2 cellular contexts compared by ENCODE assay signal in genomic region chr17:81295678-81296381, GRCh38.
TF ChIP-seq lines count a peak whose summit lies in the region.

No MANE protein-coding gene starts in this region.

TF ChIP-seq in SK-N-SH, 30 proteins besides CTCF, POLR2A, EP300 and RAD21:
- TF ChIP-seq, protein P1, sequence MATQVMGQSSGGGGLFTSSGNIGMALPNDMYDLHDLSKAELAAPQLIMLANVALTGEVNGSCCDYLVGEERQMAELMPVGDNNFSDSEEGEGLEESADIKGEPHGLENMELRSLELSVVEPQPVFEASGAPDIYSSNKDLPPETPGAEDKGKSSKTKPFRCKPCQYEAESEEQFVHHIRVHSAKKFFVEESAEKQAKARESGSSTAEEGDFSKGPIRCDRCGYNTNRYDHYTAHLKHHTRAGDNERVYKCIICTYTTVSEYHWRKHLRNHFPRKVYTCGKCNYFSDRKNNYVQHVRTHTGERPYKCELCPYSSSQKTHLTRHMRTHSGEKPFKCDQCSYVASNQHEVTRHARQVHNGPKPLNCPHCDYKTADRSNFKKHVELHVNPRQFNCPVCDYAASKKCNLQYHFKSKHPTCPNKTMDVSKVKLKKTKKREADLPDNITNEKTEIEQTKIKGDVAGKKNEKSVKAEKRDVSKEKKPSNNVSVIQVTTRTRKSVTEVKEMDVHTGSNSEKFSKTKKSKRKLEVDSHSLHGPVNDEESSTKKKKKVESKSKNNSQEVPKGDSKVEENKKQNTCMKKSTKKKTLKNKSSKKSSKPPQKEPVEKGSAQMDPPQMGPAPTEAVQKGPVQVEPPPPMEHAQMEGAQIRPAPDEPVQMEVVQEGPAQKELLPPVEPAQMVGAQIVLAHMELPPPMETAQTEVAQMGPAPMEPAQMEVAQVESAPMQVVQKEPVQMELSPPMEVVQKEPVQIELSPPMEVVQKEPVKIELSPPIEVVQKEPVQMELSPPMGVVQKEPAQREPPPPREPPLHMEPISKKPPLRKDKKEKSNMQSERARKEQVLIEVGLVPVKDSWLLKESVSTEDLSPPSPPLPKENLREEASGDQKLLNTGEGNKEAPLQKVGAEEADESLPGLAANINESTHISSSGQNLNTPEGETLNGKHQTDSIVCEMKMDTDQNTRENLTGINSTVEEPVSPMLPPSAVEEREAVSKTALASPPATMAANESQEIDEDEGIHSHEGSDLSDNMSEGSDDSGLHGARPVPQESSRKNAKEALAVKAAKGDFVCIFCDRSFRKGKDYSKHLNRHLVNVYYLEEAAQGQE (IDR thresholded peaks at IDR 0.05; ENCODE audit: low read depth, low read length): no peak
- TF ChIP-seq SMC3 (IDR thresholded peaks at IDR 0.05; ENCODE audit: low read depth, low read length): peak; percentile 22; the same call in 1 of the 2 replicates

TF ChIP-seq in GM12878, 131 proteins besides CTCF, POLR2A, EP300 and RAD21:
- no peak for TF ChIP-seq IKZF2 (IDR thresholded peaks at IDR 0.05)
- TF ChIP-seq ATF3 (IDR thresholded peaks at IDR 0.05; ENCODE audit: borderline replicate concordance, extremely low read depth, low read depth, low read length): no peak
- no peak for TF ChIP-seq MYC (IDR thresholded peaks at IDR 0.05; ENCODE audit: insufficient read depth, insufficient read length, insufficient replicate concordance, low read length, severe bottlenecking)
- TF ChIP-seq SMARCA5 (IDR thresholded peaks at IDR 0.05): peak; percentile 99
- TF ChIP-seq ZNF384 (IDR thresholded peaks at IDR 0.05; ENCODE audit: borderline replicate concordance, low read depth, low read length): peak; percentile 74
- no peak for TF ChIP-seq USF1 (IDR thresholded peaks at IDR 0.05; ENCODE audit: borderline replicate concordance, extremely low read length, insufficient read depth, low read depth, low read length)
- peak; percentile 81; the same call in 1 of the 2 replicates for TF ChIP-seq ZNF217 (IDR thresholded peaks at IDR 0.05)
- TF ChIP-seq HSF1 (IDR thresholded peaks at IDR 0.05; ENCODE audit: low read depth, low read length): no peak
- no peak for TF ChIP-seq FOS (IDR thresholded peaks at IDR 0.05; ENCODE audit: borderline replicate concordance, extremely low read depth, insufficient read length)
- TF ChIP-seq YY1 (IDR thresholded peaks at IDR 0.05; ENCODE audit: low read depth, low read length): no peak
- no peak for TF ChIP-seq CBX3 (IDR thresholded peaks at IDR 0.05; ENCODE audit: borderline replicate concordance, low read depth)
- no peak for TF ChIP-seq RCOR1 (conservative IDR thresholded peaks at IDR 0.05; ENCODE audit: low read depth, low read length)
- TF ChIP-seq ETV6 (conservative IDR thresholded peaks at IDR 0.05 in 1 of 2, IDR thresholded peaks at IDR 0.05 in 1 of 2; ENCODE audit: borderline replicate concordance in 1 of 2, low read depth in 1 of 2): no peak
- TF ChIP-seq EED (IDR thresholded peaks at IDR 0.05; ENCODE audit: low read depth): no peak
- 0 out of 2 replicates have a peak, but pooled peaks have one; percentile 7 for TF ChIP-seq IRF4 (IDR thresholded peaks at IDR 0.05; ENCODE audit: low read depth, low read length)
- TF ChIP-seq, protein P2, sequence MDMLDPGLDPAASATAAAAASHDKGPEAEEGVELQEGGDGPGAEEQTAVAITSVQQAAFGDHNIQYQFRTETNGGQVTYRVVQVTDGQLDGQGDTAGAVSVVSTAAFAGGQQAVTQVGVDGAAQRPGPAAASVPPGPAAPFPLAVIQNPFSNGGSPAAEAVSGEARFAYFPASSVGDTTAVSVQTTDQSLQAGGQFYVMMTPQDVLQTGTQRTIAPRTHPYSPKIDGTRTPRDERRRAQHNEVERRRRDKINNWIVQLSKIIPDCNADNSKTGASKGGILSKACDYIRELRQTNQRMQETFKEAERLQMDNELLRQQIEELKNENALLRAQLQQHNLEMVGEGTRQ (IDR thresholded peaks at IDR 0.05; ENCODE audit: borderline replicate concordance, low read depth, low read length): no peak
- TF ChIP-seq CEBPB (IDR thresholded peaks at IDR 0.05; ENCODE audit: borderline replicate concordance in 1 of 2, low read depth in 2 of 2, low read length in 2 of 2): no peak
- no peak for TF ChIP-seq RB1 (IDR thresholded peaks at IDR 0.05; ENCODE audit: borderline replicate concordance)
- no peak for TF ChIP-seq TAF1 (IDR thresholded peaks at IDR 0.05; ENCODE audit: borderline replicate concordance, low read depth, low read length)
- no peak for TF ChIP-seq TCF7 (IDR thresholded peaks at IDR 0.05; ENCODE audit: borderline replicate concordance)
- TF ChIP-seq ZSCAN29 (IDR thresholded peaks at IDR 0.05): no peak
- TF ChIP-seq KDM1A (IDR thresholded peaks at IDR 0.05; ENCODE audit: borderline replicate concordance): peak; percentile 86; the same call in 1 of the 2 replicates
- no peak for TF ChIP-seq ATF7 (IDR thresholded peaks at IDR 0.05; ENCODE audit: low read depth)
- TF ChIP-seq NFXL1 (IDR thresholded peaks at IDR 0.05; ENCODE audit: borderline replicate concordance): peak; percentile 96
- no peak for TF ChIP-seq SREBF1 (IDR thresholded peaks at IDR 0.05; ENCODE audit: low read length)
- TF ChIP-seq CBFB (IDR thresholded peaks at IDR 0.05; ENCODE audit: low read depth): no peak
- no peak for TF ChIP-seq SREBF2 (IDR thresholded peaks at IDR 0.05; ENCODE audit: low read length)
- no peak for TF ChIP-seq POLR2AphosphoS2 (IDR thresholded peaks at IDR 0.05; ENCODE audit: low read depth, low read length)
- TF ChIP-seq YBX1 (IDR thresholded peaks at IDR 0.05): no peak
- no peak for TF ChIP-seq MEF2A (IDR thresholded peaks at IDR 0.05; ENCODE audit: insufficient read depth, low read depth, low read length)
- no peak for TF ChIP-seq NFYA (IDR thresholded peaks at IDR 0.05; ENCODE audit: borderline replicate concordance, low read depth, low read length)
- TF ChIP-seq, protein P3, sequence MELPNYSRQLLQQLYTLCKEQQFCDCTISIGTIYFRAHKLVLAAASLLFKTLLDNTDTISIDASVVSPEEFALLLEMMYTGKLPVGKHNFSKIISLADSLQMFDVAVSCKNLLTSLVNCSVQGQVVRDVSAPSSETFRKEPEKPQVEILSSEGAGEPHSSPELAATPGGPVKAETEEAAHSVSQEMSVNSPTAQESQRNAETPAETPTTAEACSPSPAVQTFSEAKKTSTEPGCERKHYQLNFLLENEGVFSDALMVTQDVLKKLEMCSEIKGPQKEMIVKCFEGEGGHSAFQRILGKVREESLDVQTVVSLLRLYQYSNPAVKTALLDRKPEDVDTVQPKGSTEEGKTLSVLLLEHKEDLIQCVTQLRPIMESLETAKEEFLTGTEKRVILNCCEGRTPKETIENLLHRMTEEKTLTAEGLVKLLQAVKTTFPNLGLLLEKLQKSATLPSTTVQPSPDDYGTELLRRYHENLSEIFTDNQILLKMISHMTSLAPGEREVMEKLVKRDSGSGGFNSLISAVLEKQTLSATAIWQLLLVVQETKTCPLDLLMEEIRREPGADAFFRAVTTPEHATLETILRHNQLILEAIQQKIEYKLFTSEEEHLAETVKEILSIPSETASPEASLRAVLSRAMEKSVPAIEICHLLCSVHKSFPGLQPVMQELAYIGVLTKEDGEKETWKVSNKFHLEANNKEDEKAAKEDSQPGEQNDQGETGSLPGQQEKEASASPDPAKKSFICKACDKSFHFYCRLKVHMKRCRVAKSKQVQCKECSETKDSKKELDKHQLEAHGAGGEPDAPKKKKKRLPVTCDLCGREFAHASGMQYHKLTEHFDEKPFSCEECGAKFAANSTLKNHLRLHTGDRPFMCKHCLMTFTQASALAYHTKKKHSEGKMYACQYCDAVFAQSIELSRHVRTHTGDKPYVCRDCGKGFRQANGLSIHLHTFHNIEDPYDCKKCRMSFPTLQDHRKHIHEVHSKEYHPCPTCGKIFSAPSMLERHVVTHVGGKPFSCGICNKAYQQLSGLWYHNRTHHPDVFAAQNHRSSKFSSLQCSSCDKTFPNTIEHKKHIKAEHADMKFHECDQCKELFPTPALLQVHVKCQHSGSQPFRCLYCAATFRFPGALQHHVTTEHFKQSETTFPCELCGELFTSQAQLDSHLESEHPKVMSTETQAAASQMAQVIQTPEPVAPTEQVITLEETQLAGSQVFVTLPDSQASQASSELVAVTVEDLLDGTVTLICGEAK (IDR thresholded peaks at IDR 0.05; ENCODE audit: borderline replicate concordance): no peak
- TF ChIP-seq, protein P4, sequence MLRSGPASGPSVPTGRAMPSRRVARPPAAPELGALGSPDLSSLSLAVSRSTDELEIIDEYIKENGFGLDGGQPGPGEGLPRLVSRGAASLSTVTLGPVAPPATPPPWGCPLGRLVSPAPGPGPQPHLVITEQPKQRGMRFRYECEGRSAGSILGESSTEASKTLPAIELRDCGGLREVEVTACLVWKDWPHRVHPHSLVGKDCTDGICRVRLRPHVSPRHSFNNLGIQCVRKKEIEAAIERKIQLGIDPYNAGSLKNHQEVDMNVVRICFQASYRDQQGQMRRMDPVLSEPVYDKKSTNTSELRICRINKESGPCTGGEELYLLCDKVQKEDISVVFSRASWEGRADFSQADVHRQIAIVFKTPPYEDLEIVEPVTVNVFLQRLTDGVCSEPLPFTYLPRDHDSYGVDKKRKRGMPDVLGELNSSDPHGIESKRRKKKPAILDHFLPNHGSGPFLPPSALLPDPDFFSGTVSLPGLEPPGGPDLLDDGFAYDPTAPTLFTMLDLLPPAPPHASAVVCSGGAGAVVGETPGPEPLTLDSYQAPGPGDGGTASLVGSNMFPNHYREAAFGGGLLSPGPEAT (IDR thresholded peaks at IDR 0.05; ENCODE audit: low read depth): no peak
TF ChIP-seq in GM12878: peak in this region for 6.
